Comparison of ENCODE assay signal across 8 cellular contexts in the genomic region with DNA sequence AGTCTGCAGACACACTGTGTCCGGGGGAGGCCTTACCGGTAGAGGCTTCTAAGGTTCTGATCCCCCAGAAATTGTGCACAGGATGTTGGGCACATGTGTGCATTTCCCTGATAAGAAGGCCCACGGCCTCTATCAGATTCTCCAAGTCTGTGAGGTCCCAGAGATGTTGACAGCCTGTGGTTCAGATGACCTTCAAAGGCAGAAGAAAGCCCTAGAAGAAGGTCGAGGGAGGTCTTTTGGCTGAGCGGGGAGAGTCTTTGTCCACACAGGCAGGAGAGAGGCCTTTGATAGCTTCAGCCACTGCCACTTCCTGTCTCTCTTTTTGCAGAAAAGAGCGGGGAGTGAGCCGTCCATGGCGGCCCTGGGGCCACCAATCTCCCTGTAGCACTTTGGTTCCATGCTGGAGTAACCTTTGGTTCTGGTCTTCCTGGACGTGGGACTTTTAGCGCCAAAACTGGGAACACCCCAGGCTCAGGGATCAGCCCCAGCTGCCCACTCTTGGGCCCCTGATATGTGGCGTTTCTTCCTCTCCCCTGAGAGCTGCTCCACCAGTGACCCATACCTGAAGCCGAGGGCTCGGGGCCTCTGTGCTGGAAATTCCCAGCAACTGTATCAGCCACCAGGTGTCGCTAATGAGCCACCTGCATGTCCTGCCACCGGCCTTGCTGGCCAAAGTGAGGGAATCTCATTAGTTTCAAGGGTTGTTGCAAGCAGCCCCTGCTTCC. TPM values are rescaled to one million over a fixed set of nuclear protein-coding genes. Genes with fewer than 3 reads are reported as not detected.
DNase-seq lines count a peak whose midpoint lies in the region; FAIRE-seq and TF ChIP-seq lines count a peak whose summit lies in the region.

No MANE protein-coding gene starts in this region.

- no peaks in the 10 kb centered on the region for H3K9me2 ChIP-seq in DOHH2 (replicated peaks; ENCODE audit: control insufficient read depth, low read length)

- H3K4me3 ChIP-seq in DOHH2 (ENCODE audit: low read length), result no peak overlapping the region
- H3K4me3 ChIP-seq in SJCRH30, result no peak overlapping the region
- no peak overlapping the region for H3K4me3 ChIP-seq in testis

- 58 to 68% methylated on average over 13 to 15 of the region's 15 CpGs for WGBS in testis, 2 donors

- TF ChIP-seq CTCF in DOHH2 (IDR thresholded peaks at IDR 0.05; ENCODE audit: low read depth, low read length, poor library complexity, severe bottlenecking) (peak; percentile 96), testis (IDR thresholded peaks at IDR 0.05) (peak; percentile 81 to 96 (median 93))

- intact Hi-C loops in testis (cut with DNase I; ENCODE audit: low total_unique reads), result loop anchor here (10.0 kb wide), 1 partner anchor 358 kb away; no protein-coding TSS in a partner anchor

- H3K79me2 ChIP-seq in DOHH2 (ENCODE audit: control insufficient read depth, low read length), result no peaks in the 10 kb centered on the region

- no peak for FAIRE-seq in HTR-8/SVneo (lab: Jason Lieb, UNC)

- no peak overlapping the region for H3K27ac ChIP-seq in DOHH2 (ENCODE audit: low read depth, low read length)
- no peak overlapping the region for H3K27ac ChIP-seq in SJCRH30
- no peak overlapping the region for H3K27ac ChIP-seq in testis

- DNase-seq in HTR-8/SVneo (ENCODE audit: insufficient read length, low spot score) (peak; percentile 88), SJCRH30 (peak; percentile 60 to 75), foreskin melanocyte (peak; percentile 23), nucleus accumbens (lab: John Stamatoyannopoulos, UW) (peak in 47 of 56 donors; percentile 6 to 79 (median 41)), testis (peak; percentile 86), DMS79 treated with DMSO at 0.1 percent for 48 hours (lab: John Stamatoyannopoulos, UW) (no peak)
- DNase-seq in activated T-helper 9 cell treated with anti-CD3 and anti-CD28 coated beads, Interleukin-2, amount 50 U/mL, for 16 hours (ENCODE audit: low read depth), result peak; percentile 51

- TF ChIP-seq POLR2A in testis (IDR thresholded peaks at IDR 0.05), result no peak

- no peaks in the 10 kb centered on the region for H3F3A ChIP-seq in DOHH2 (ENCODE audit: control insufficient read depth, insufficient read depth)

- H3K4me1 ChIP-seq in DOHH2 (ENCODE audit: control insufficient read depth, low read length), result no peaks in the 10 kb centered on the region
- H3K4me1 ChIP-seq in SJCRH30, result no peaks in the 10 kb centered on the region
- peaks cover 8% of the 10 kb centered on the region for H3K4me1 ChIP-seq in testis

- H3K27me3 ChIP-seq in DOHH2 (ENCODE audit: control insufficient read depth, low read length) (peaks cover 12% of the 10 kb centered on the region; the same call in 1 of the 2 replicates), SJCRH30 (no peaks in the 10 kb centered on the region), testis (no peaks in the 10 kb centered on the region)

- no peak overlapping the region for H3K4me2 ChIP-seq in DOHH2 (ENCODE audit: low read length)

- H3K36me3 ChIP-seq in DOHH2 (ENCODE audit: control insufficient read depth, low read length) (no peaks in the 10 kb centered on the region), SJCRH30 (peaks cover 50% of the 10 kb centered on the region), testis (ENCODE audit: low read depth, missing control alignments) (no peaks in the 10 kb centered on the region)

- no peaks in the 10 kb centered on the region for H3K9me3 ChIP-seq in DOHH2 (ENCODE audit: control insufficient read depth, insufficient read depth, low read length)
- no peaks in the 10 kb centered on the region for H3K9me3 ChIP-seq in SJCRH30 (replicated peaks)
- no peaks in the 10 kb centered on the region for H3K9me3 ChIP-seq in testis

- H4K20me1 ChIP-seq in DOHH2 (ENCODE audit: control insufficient read depth, insufficient read depth, low read depth, low read length), result no peaks in the 10 kb centered on the region

RNA-seq across cellular contexts. Expression of a gene that starts 28.1 kb away (rescaled TPM):
- 0.05 and 0.22 TPM in 2 replicates for total RNA-seq in SJCRH30 (2014; rRNA removed; shearing (Covaris generic))
- total RNA-seq in testis, result 1 to 10 TPM; 7.2 to 7.4 TPM
- polyA plus RNA-seq in testis (ENCODE audit: insufficient read depth, low read depth, low replicate concordance), result 27.5 TPM
